In genomic region chr13:44232729-44233128, GRCh38 we compare ENCODE assay signal across 15 cellular contexts.
DNase-seq lines count a peak whose midpoint lies in the region; ATAC-seq, FAIRE-seq and TF ChIP-seq lines count a peak whose summit lies in the region.
"Had no signal": no experiment of that assay in that cellular context is flagged by ENCODE, and none has a peak within 500 bp of the region (broad histone marks: within the 10 kb centered on the region; RNA-seq: fewer than 3 reads in every experiment).

No MANE protein-coding gene starts in this region.

- no peak overlapping the region for H2AK9ac ChIP-seq in IMR-90 (replicated peaks; ENCODE audit: low read depth, low read length, poor library complexity)

- WGBS in IMR-90 (ENCODE audit: extremely low coverage in 2 of 2, insufficient read length in 1 of 2), 2 experiments, result 20% methylated on average over 1 of the region's 6 CpGs; no CpG with 5 or more reads in 1 of the 2 experiments
- 72 to 77% methylated on average over 6 of the region's 6 CpGs for WGBS in tibial nerve, 2 donors

- H3K4me3 Mint-ChIP-seq in brain (peak overlapping the region in 1 of 5 experiments; percentile 13), mesothelial cell of epicardium (no peak overlapping the region)
- no peak overlapping the region for H3K4me3 Mint-ChIP-seq in stimulated activated effector memory CD8-positive, alpha-beta T cell treated with anti-CD3 and anti-CD28 coated beads, Interleukin-12 subunit alpha, Interleukin-12 subunit beta, amount 100 ng/mL, for 72 hours
- H3K4me3 Mint-ChIP-seq: neural crest cell; T-helper 1 cell treated with Interleukin-12 subunit alpha and Interleukin-12 subunit beta and Interleukin-4 antibody, amounts not matched to agents 30 μg/mL and 1 μg/mL, for 36 hours had no signal

- dilution Hi-C loops in IMR-90 (cut with HindIII; ENCODE audit: low sequenced_read_pairs, unreplicated experiment), result no loop called here

- no peak for TF ChIP-seq RAD21 in IMR-90 (IDR thresholded peaks at IDR 0.05; ENCODE audit: low read length)

- H3K56ac ChIP-seq in IMR-90 (ENCODE audit: extremely low read depth, insufficient read depth, low read length), result no peak overlapping the region

- no peaks in the 10 kb centered on the region for H3K36me3 Mint-ChIP-seq in brain
- no peaks in the 10 kb centered on the region for H3K36me3 Mint-ChIP-seq in mesothelial cell of epicardium
- no peaks in the 10 kb centered on the region for H3K36me3 Mint-ChIP-seq in stimulated activated effector memory CD8-positive, alpha-beta T cell treated with anti-CD3 and anti-CD28 coated beads, Interleukin-12 subunit alpha, Interleukin-12 subunit beta, amount 100 ng/mL, for 72 hours

- intact Hi-C loops in IMR-90 (cut with micrococcal nuclease), result loop anchor here (10.0 kb wide), 1 partner anchor 178 kb away; no protein-coding TSS in a partner anchor

- H3K9me3 Mint-ChIP-seq in brain, result peaks cover 0 to 3% (median 0%) of the 10 kb centered on the region in 5 experiments
- H3K9me3 Mint-ChIP-seq in mesothelial cell of epicardium, result no peaks in the 10 kb centered on the region
- no peaks in the 10 kb centered on the region for H3K9me3 Mint-ChIP-seq in stimulated activated effector memory CD8-positive, alpha-beta T cell treated with anti-CD3 and anti-CD28 coated beads, Interleukin-12 subunit alpha, Interleukin-12 subunit beta, amount 100 ng/mL, for 72 hours
- H3K9me3 Mint-ChIP-seq: neural crest cell; T-helper 1 cell treated with Interleukin-12 subunit alpha and Interleukin-12 subunit beta and Interleukin-4 antibody, amounts not matched to agents 30 μg/mL and 1 μg/mL, for 36 hours had no signal

- H3K27me3 Mint-ChIP-seq in brain, result peaks cover 8% of the 10 kb centered on the region
- peaks cover 3% of the 10 kb centered on the region for H3K27me3 Mint-ChIP-seq in mesothelial cell of epicardium (ENCODE audit: low read depth)

- H3K4me1 Mint-ChIP-seq in brain (peaks cover 28% of the 10 kb centered on the region), mesothelial cell of epicardium (peaks cover 23% of the 10 kb centered on the region)
- H3K4me1 Mint-ChIP-seq in stimulated activated effector memory CD8-positive, alpha-beta T cell treated with anti-CD3 and anti-CD28 coated beads, Interleukin-12 subunit alpha, Interleukin-12 subunit beta, amount 100 ng/mL, for 72 hours, result peaks cover 6% of the 10 kb centered on the region

- H2BK5ac ChIP-seq in IMR-90 (ENCODE audit: low read depth, low read length, poor library complexity, severe bottlenecking), result no peak overlapping the region

- H3K27ac ChIP-seq in IMR-90 (ENCODE audit: insufficient read depth, low read length) (no peak overlapping the region), tibial nerve (peak overlapping the region; percentile 26 to 81 (median 75)), substantia nigra (ENCODE audit: low read depth, low read length, poor library complexity, severe bottlenecking) (no peak overlapping the region)

- ATAC-seq in IMR-90 (ENCODE audit: low read depth), result no peak
- ATAC-seq in stimulated activated effector memory CD8-positive, alpha-beta T cell treated with anti-CD3 and anti-CD28 coated beads, Interleukin-12 subunit alpha, Interleukin-12 subunit beta, amount 100 ng/mL, for 72 hours, result no peak
- ATAC-seq: K562 had no signal

- no peak overlapping the region for H4K5ac ChIP-seq in IMR-90 (ENCODE audit: low read depth, low read length)

- no peaks in the 10 kb centered on the region for H3K9me3 ChIP-seq in IMR-90 (ENCODE audit: control insufficient read depth, insufficient read depth, low read length)
- no peaks in the 10 kb centered on the region for H3K9me3 ChIP-seq in tibial nerve

- in situ Hi-C loops in IMR-90 (cut with MboI; ENCODE audit: low sequenced_read_pairs), result loop anchor here (10.0 kb wide), 1 partner anchor 202 kb away; no protein-coding TSS in a partner anchor

- no peak for TF ChIP-seq EP300 in tibial nerve (IDR thresholded peaks at IDR 0.05)

- H3K18ac ChIP-seq in IMR-90 (ENCODE audit: low read depth, low read length), result no peak overlapping the region

- no peak overlapping the region for H2AFZ ChIP-seq in IMR-90 (replicated peaks; ENCODE audit: low read length, poor library complexity)

- BruUV-seq in IMR-90 (replicated peaks; lab: Mats Ljungman, UMichigan), result no TSS peak

- H3K4me1 ChIP-seq in IMR-90 (ENCODE audit: control insufficient read depth, insufficient read depth, low read length) (peaks cover 18% of the 10 kb centered on the region), tibial nerve (peaks cover 0 to 52% (median 36%) of the 10 kb centered on the region in 4 donors)

- peaks cover 22% of the 10 kb centered on the region for H3K9me1 ChIP-seq in IMR-90 (ENCODE audit: insufficient read depth, low read length)

- no peak for DNase-seq in IMR-90
- DNase-seq in mesothelial cell of epicardium (ENCODE audit: low spot score in 2 of 2, unreplicated experiment in 2 of 2), result no peak
- no peak for DNase-seq in tibial nerve (ENCODE audit: low spot score in 2 of 2)
- DNase-seq in substantia nigra (lab: John Stamatoyannopoulos, UW), result no peak
- no peak for DNase-seq in HK-2 (ENCODE audit: unreplicated experiment)
- DNase-seq in GM12892 (ENCODE audit: insufficient read length), result no peak
- DNase-seq in stimulated activated effector memory CD8-positive, alpha-beta T cell treated with anti-CD3 and anti-CD28 coated beads, Interleukin-12 subunit alpha, Interleukin-12 subunit beta, amount 100 ng/mL, for 72 hours (ENCODE audit: low spot score in 2 of 2), result no peak
- DNase-seq: activated CD4-positive, CD25-positive, alpha-beta regulatory T cell; left ventricle myocardium superior; NCI-H446 treated with DMSO at 0.1 percent for 48 hours; stimulated activated CD4-positive, alpha-beta T cell treated with anti-CD3 and anti-CD28 coated beads, Interleukin-2, amount 100 ng/mL, for 48 hours had no signal

- peak overlapping the region; percentile 48; the same call in 1 of the 2 replicates for H2BK20ac ChIP-seq in IMR-90 (ENCODE audit: low read depth, low read length)

- no peak overlapping the region for H3K4me3 ChIP-seq in IMR-90 (ENCODE audit: insufficient read depth, low read depth, low read length)
- H3K4me3 ChIP-seq in tibial nerve, result no peak overlapping the region
- H3K4me3 ChIP-seq: K562 had no signal

- H3K79me1 ChIP-seq in IMR-90 (ENCODE audit: low read depth in 1 of 2, low read length in 2 of 2), result no peaks in the 10 kb centered on the region

- H2BK120ac ChIP-seq in IMR-90 (ENCODE audit: low read depth, low read length), result peak overlapping the region; percentile 71

- CTCF ChIA-PET in IMR-90 (lab: Yijun Ruan, JAX), result interaction anchor here (1.2 kb wide), 1 partner anchor 10 kb away, joined by 5 read pairs; no protein-coding TSS in a partner anchor

- POLR2A ChIA-PET in IMR-90 (lab: Charles Lee; ENCODE audit: unreplicated experiment), result no interaction called here

- peak overlapping the region; percentile 53 for H3K4ac ChIP-seq in IMR-90 (ENCODE audit: low read depth, low read length)

- no peak for TF ChIP-seq CTCF in IMR-90 (conservative IDR thresholded peaks at IDR 0.05; ENCODE audit: low read depth, low read length)
- TF ChIP-seq CTCF in brain (conservative IDR thresholded peaks at IDR 0.05), result no peak
- no peak for TF ChIP-seq CTCF in mesothelial cell of epicardium (IDR thresholded peaks at IDR 0.05; ENCODE audit: unreplicated experiment)
- no peak for TF ChIP-seq CTCF in tibial nerve (IDR thresholded peaks at IDR 0.05)

- H3K14ac ChIP-seq in IMR-90 (replicated peaks; ENCODE audit: low read depth, low read length), result no peak overlapping the region

- H3K27ac Mint-ChIP-seq in brain (peak overlapping the region in 4 of 5 experiments; percentile 8 to 95 (median 58)), mesothelial cell of epicardium (peak overlapping the region; percentile 64)
- H3K27ac Mint-ChIP-seq in stimulated activated effector memory CD8-positive, alpha-beta T cell treated with anti-CD3 and anti-CD28 coated beads, Interleukin-12 subunit alpha, Interleukin-12 subunit beta, amount 100 ng/mL, for 72 hours, result no peak overlapping the region
- H3K27ac Mint-ChIP-seq: T-helper 1 cell treated with Interleukin-12 subunit alpha and Interleukin-12 subunit beta and Interleukin-4 antibody, amounts not matched to agents 30 μg/mL and 1 μg/mL, for 36 hours had no signal

- H2BK15ac ChIP-seq in IMR-90 (ENCODE audit: low read depth, low read length), result peak overlapping the region; percentile 5; the same call in 1 of the 3 replicates

- no peak overlapping the region for H3K9ac ChIP-seq in IMR-90 (ENCODE audit: low read depth, low read length)

- no peaks in the 10 kb centered on the region for H3K36me3 ChIP-seq in IMR-90 (ENCODE audit: control insufficient read depth, insufficient read depth, low read length)
- H3K36me3 ChIP-seq in tibial nerve, result no peaks in the 10 kb centered on the region

- no peaks in the 10 kb centered on the region for H3K27me3 ChIP-seq in IMR-90 (ENCODE audit: control insufficient read depth, insufficient read depth, low read length)
- H3K27me3 ChIP-seq in tibial nerve, result no peaks in the 10 kb centered on the region

- 0 out of 2 replicates have a peak overlapping the region, but pooled peaks have one; percentile 25 for H4K91ac ChIP-seq in IMR-90 (ENCODE audit: insufficient read depth, low read depth, low read length)

- H4K20me1 ChIP-seq in IMR-90 (ENCODE audit: insufficient read depth, low read length), result peaks cover under 1% of the 10 kb centered on the region; the same call in 1 of the 2 replicates

- 0 out of 2 replicates have a peak overlapping the region, but pooled peaks have one; percentile 8 for H3K23ac ChIP-seq in IMR-90 (ENCODE audit: low read depth, low read length)

- no peak overlapping the region for H4K8ac ChIP-seq in IMR-90 (ENCODE audit: low read depth in 2 of 2, low read length in 2 of 2)

- TF ChIP-seq POLR2A in IMR-90 (IDR thresholded peaks at IDR 0.05; ENCODE audit: low read depth, low read length), result no peak
- TF ChIP-seq POLR2A in tibial nerve (IDR thresholded peaks at IDR 0.05), result no peak
- TF ChIP-seq POLR2A in GM12892 (IDR thresholded peaks at IDR 0.05; ENCODE audit: low read depth, low read length), result no peak

- no peak for FAIRE-seq in GM12892 (lab: Jason Lieb, UNC)
- FAIRE-seq: K562 had no signal

- H2AK5ac ChIP-seq in IMR-90 (ENCODE audit: low read depth, low read length), result 0 out of 2 replicates have a peak overlapping the region, but pooled peaks have one; percentile 29

- no peak overlapping the region for H3K4me2 ChIP-seq in IMR-90 (ENCODE audit: low read depth, low read length)

TF ChIP-seq in IMR-90, 13 proteins besides CTCF, POLR2A, EP300 and RAD21 (continues in another document):
- TF ChIP-seq MAFK (IDR thresholded peaks at IDR 0.05; ENCODE audit: low read depth, low read length) (no peak), RFX5 (IDR thresholded peaks at IDR 0.05; ENCODE audit: low read depth, low read length) (no peak), FOS (IDR thresholded peaks at IDR 0.05; ENCODE audit: low read depth, low read length) (no peak), BHLHE40 (IDR thresholded peaks at IDR 0.05; ENCODE audit: low read depth, low read length) (no peak)

Comparison
In these comparisons a context has a peak if more than half of its experiments do, and no peak if none do; other contexts are left out.
1. H3K27ac ChIP-seq: peak in tibial nerve (4 of 4); none in IMR-90 (single experiment) and substantia nigra (single experiment).